In the genomic region with DNA sequence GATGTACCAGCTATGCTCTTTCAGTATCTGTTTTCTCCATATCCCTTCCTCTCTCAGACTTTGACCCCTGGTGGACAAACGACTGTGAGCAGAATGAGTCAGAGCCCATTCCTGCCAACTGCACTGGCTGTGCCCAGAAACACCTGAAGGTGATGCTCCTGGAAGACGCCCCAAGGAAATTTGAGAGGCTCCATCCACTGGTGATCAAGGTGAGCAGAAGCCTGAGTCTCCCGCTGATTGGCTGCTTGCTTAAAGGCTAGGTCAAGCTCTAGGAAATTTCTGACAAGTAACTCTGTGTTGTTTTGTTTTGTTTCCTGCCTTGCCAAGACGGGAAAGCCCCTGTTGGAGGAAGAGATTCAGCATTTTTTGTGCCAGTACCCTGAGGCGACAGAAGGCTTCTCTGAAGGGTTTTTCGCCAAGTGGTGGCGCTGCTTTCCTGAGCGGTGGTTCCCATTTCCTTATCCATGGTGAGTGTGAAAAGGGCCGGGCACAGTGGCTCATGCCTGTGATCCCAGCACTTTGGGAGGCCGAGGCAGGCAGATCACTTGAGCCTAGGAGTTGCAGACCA, we compare ENCODE assay signal across 9 cellular contexts. TPM values are rescaled to one million over a fixed set of nuclear protein-coding genes. Genes with fewer than 3 reads are reported as not detected.
DNase-seq lines count a peak whose midpoint lies in the region; ATAC-seq, FAIRE-seq and TF ChIP-seq lines count a peak whose summit lies in the region.
"Had no signal": no experiment of that assay in that cellular context is flagged by ENCODE, and none has a peak within 500 bp of the region (broad histone marks: within the 10 kb centered on the region; RNA-seq: fewer than 3 reads in every experiment).

No MANE protein-coding gene starts in this region.

- H3K27me3 Mint-ChIP-seq in T-helper 17 cell (no peaks in the 10 kb centered on the region), endodermal cell (ENCODE audit: insufficient read depth) (no peaks in the 10 kb centered on the region)

- no peak overlapping the region for H3K9ac ChIP-seq in endodermal cell (ENCODE audit: extremely low read depth, low read length, poor library complexity, severe bottlenecking)

- ATAC-seq in T-helper 17 cell (peak; percentile 62), psoas muscle (peak; percentile 71 to 77 (median 76)), GM21515 (IDR thresholded peaks at IDR 0.05; ENCODE audit: unreplicated experiment) (no peak)

- peak; percentile 68 for FAIRE-seq in H54 (lab: Jason Lieb, UNC)

- TF ChIP-seq CTCF in endodermal cell (conservative IDR thresholded peaks at IDR 0.05): peak; percentile 74
- TF ChIP-seq CTCF in psoas muscle (IDR thresholded peaks at IDR 0.05): peak; percentile 24

- H3K9me3 Mint-ChIP-seq in endodermal cell: no peaks in the 10 kb centered on the region

- H3K36me3 ChIP-seq in endodermal cell (ENCODE audit: control insufficient read depth, insufficient read depth, low read length) (no peaks in the 10 kb centered on the region), psoas muscle (ENCODE audit: insufficient read depth in 1 of 2, low read depth in 1 of 2) (peaks cover 8 to 96% of the 10 kb centered on the region in 2 donors)

- H3K36me3 Mint-ChIP-seq in T-helper 17 cell (ENCODE audit: low read depth) (peaks cover 4% of the 10 kb centered on the region), endodermal cell (ENCODE audit: low read depth) (peaks cover 4% of the 10 kb centered on the region)

- WGBS in endodermal cell (ENCODE audit: insufficient coverage in 1 of 2, insufficient read length in 1 of 2), 2 experiments: 59 to 65% methylated on average over 10 of the region's 10 CpGs
- 69 to 76% (median 71%) methylated on average over 10 of the region's 10 CpGs for WGBS in psoas muscle, 3 donors

- H3K4me3 ChIP-seq in endodermal cell (ENCODE audit: low read length) (no peak overlapping the region), psoas muscle (no peak overlapping the region)
- H3K4me3 ChIP-seq: SJSA1 had no signal

- DNase-seq in H54 (ENCODE audit: insufficient read length, low spot score) (peak; percentile 58), T-helper 17 cell (peak in 2 of 3 donors; percentile 13 to 48), endodermal cell (peak; percentile 91), psoas muscle (no peak), NCI-H510A treated with DMSO at 0.1 percent for 48 hours (lab: John Stamatoyannopoulos, UW) (no peak), NOMO-1 (lab: John Stamatoyannopoulos, UW; ENCODE audit: unreplicated experiment in 2 of 2) (no peak), posterior vena cava (ENCODE audit: low spot score) (no peak)

- H3K9me3 ChIP-seq in T-helper 17 cell (ENCODE audit: control insufficient read depth, low read length, poor library complexity, severe bottlenecking) (no peaks in the 10 kb centered on the region), endodermal cell (ENCODE audit: control insufficient read depth, low read length) (no peaks in the 10 kb centered on the region), psoas muscle (no peaks in the 10 kb centered on the region)
- H3K9me3 ChIP-seq: SJSA1 had no signal

- no peaks in the 10 kb centered on the region for H3K4me1 ChIP-seq in endodermal cell (ENCODE audit: control insufficient read depth, insufficient read depth, low read length)
- peaks cover 10% of the 10 kb centered on the region for H3K4me1 ChIP-seq in psoas muscle

- H3K4me3 Mint-ChIP-seq in T-helper 17 cell: peak overlapping the region; percentile 88
- no peak overlapping the region for H3K4me3 Mint-ChIP-seq in endodermal cell

- H3K27ac Mint-ChIP-seq in T-helper 17 cell: peak overlapping the region; percentile 99
- no peak overlapping the region for H3K27ac Mint-ChIP-seq in endodermal cell

- no peaks in the 10 kb centered on the region for H3K27me3 ChIP-seq in endodermal cell (ENCODE audit: control insufficient read depth, insufficient read depth, low read length, poor library complexity, severe bottlenecking)
- H3K27me3 ChIP-seq in psoas muscle (ENCODE audit: insufficient read depth in 3 of 3, low read length in 2 of 3): no peaks in the 10 kb centered on the region
- H3K27me3 ChIP-seq: SJSA1 had no signal

- intact Hi-C loops in psoas muscle (cut with DNase I): no loop called here
- intact Hi-C loops in posterior vena cava (cut with DNase I): no loop called here

- H3K27ac ChIP-seq in endodermal cell (ENCODE audit: low read depth, low read length) (no peak overlapping the region), psoas muscle (no peak overlapping the region)
- H3K27ac ChIP-seq: SJSA1 had no signal

- no peak for TF ChIP-seq POLR2A in H54 (IDR thresholded peaks at IDR 0.05; ENCODE audit: low read depth, low read length)

- H3K4me1 Mint-ChIP-seq in T-helper 17 cell: peaks cover 31% of the 10 kb centered on the region
- H3K4me1 Mint-ChIP-seq in endodermal cell: peaks cover 2% of the 10 kb centered on the region

RNA-seq across cellular contexts. Expression of a gene that starts 28.6 kb away (rescaled TPM):
- total RNA-seq in T-helper 17 cell: 10 to 100 TPM; 30.9 to 36.4 TPM
- 10 to 100 TPM; 13.9 to 16.8 TPM for total RNA-seq in endodermal cell
- polyA plus RNA-seq in endodermal cell (2013, experiment 1 of 2): 22.7 TPM
- 19.5 TPM for polyA plus RNA-seq in endodermal cell (2013, experiment 2 of 2)
- 10 to 100 TPM; 37.1 to 53.4 (median 51.1) TPM for total RNA-seq in psoas muscle
- polyA plus RNA-seq in psoas muscle: 10 to 100 TPM; 23.2 to 56.3 (median 35.4) TPM
- 10 to 100 TPM; 56.5 to 59.9 TPM for total RNA-seq in posterior vena cava

RNA-seq across cellular contexts. Expression of a gene that starts 39.7 kb away (rescaled TPM):
- 1 to 10 TPM; 3.8 to 4.5 TPM for total RNA-seq in T-helper 17 cell
- 10 to 100 TPM; 36.7 to 53.3 TPM for total RNA-seq in endodermal cell
- 68.5 TPM for polyA plus RNA-seq in endodermal cell (2013, experiment 1 of 2)
- 66.8 TPM for polyA plus RNA-seq in endodermal cell (2013, experiment 2 of 2)
- 10 to 100 TPM; 20.9 to 38.8 (median 22.1) TPM for total RNA-seq in psoas muscle
- polyA plus RNA-seq in psoas muscle: 10 to 100 TPM; 18.1 to 92.3 (median 40.4) TPM
- 10 to 100 TPM; 18.3 to 20.3 TPM for total RNA-seq in posterior vena cava

RNA-seq across cellular contexts. Expression of a gene that starts 40.2 kb away (rescaled TPM):
- total RNA-seq in T-helper 17 cell (10 to 100 TPM; 14.5 to 28.5 TPM), endodermal cell (not detected), psoas muscle (10 to 100 TPM in 1 of 4 donors, 1 to 10 TPM in 3; 3.1 to 49.1 (median 3.6) TPM), posterior vena cava (100 to 1,000 TPM in 1 of 2 donors, 10 to 100 TPM in 1; 51.4 to 221 TPM)
- polyA plus RNA-seq in endodermal cell (2013, experiment 1 of 2): not detected
- polyA plus RNA-seq in endodermal cell (2013, experiment 2 of 2): not detected
- polyA plus RNA-seq in psoas muscle: 1 to 10 TPM; 1.2 to 3.1 (median 1.6) TPM
- total RNA-seq: SJSA1 had no signal

Comparison
In these comparisons a context has a peak if more than half of its experiments do, and no peak if none do; other contexts are left out.
1. DNase-seq: peak in H54 (single experiment), T-helper 17 cell (2 of 3) and endodermal cell (single experiment); none in psoas muscle (0 of 2), NCI-H510A treated with DMSO at 0.1 percent for 48 hours (single experiment), NOMO-1 (0 of 2) and posterior vena cava (single experiment).
2. RNA of a gene that starts 40.2 kb away (total RNA-seq): 51.4 to 221 TPM in posterior vena cava, 14.5 to 28.5 TPM in T-helper 17 cell and 3.1 to 49.1 TPM in psoas muscle; not detected in endodermal cell; every median in the first group is over 4 times any median in the second.